Comparison of ENCODE assay signal across 18 cellular contexts in genomic region chr9:30925635-30926034, GRCh38.
"Had no signal": no experiment of that assay in that cellular context is flagged by ENCODE, and none has a peak within 500 bp of the region (broad histone marks: within the 10 kb centered on the region; RNA-seq: fewer than 3 reads in every experiment).

No MANE protein-coding gene starts in this region.

- ATAC-seq: gastroesophageal sphincter, left lobe of liver, mucosa of descending colon, sciatic nerve had no signal

- H3K9me3 ChIP-seq: esophagus muscularis mucosa, gastroesophageal sphincter, mucosa of descending colon, spleen had no signal

- H3K4me3 ChIP-seq: esophagus muscularis mucosa, gastroesophageal sphincter, mucosa of descending colon, spleen had no signal

- H3K36me3 ChIP-seq: esophagus muscularis mucosa, gastroesophageal sphincter, spleen had no signal

- H3K4me1 ChIP-seq: esophagus muscularis mucosa, gastroesophageal sphincter, spleen had no signal

- DNase-seq: cortex of kidney; effector memory CD4-positive, alpha-beta T cell; glutamatergic neuron; islet precursor cell; mucosa of descending colon; naive thymus-derived CD8-positive, alpha-beta T cell; posterior cingulate gyrus; spleen; stimulated activated CD4-positive, alpha-beta T cell treated with anti-CD3 and anti-CD28 coated beads, Interleukin-15, amount 100 ng/mL, for 24 hours; stimulated activated CD4-positive, alpha-beta T cell treated with anti-CD3 and anti-CD28 coated beads, Interleukin-1b, Interleukin-23, amount 100 ng/mL, for 48 hours; stimulated activated CD4-positive, alpha-beta T cell treated with anti-CD3 and anti-CD28 coated beads, Interleukin-4, amount 100 ng/mL, for 24 hours; stimulated activated naive CD4-positive, alpha-beta T cell treated with Interleukin-2 at 50 U/mL for 16 hours; trophoblast cell had no signal

- H3K27ac ChIP-seq: epithelial cell of prostate, esophagus muscularis mucosa, gastroesophageal sphincter, spleen had no signal

- H3K27me3 ChIP-seq: esophagus muscularis mucosa, gastroesophageal sphincter, spleen had no signal
